ENCODE assay signal across 13 cellular contexts in the genomic region with DNA sequence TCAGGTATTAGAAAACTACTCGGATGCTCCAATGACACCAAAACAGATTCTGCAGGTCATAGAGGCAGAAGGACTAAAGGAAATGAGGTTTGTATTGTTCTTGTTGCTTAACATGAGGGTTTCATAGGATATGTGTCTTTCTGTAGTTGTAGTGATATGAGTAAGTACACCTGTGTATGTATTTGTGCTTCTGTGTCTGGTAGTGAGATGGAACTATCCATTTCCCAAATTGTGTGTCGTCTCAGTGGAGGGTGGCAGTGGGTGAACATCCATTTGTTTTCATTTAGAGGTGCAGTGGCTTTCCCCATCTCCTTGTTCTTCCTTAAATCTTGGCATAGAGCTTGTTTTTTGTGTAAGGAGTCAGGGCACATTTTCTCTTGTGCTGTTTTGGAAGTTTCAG. TPM values are rescaled to one million over a fixed set of nuclear protein-coding genes. Genes with fewer than 3 reads are reported as not detected.
A peak's percentile ranks its signal among the peaks of the same experiment; 100 is the strongest.
DNase-seq lines count a peak whose midpoint lies in the region; ATAC-seq and TF ChIP-seq lines count a peak whose summit lies in the region.
"Had no signal": no experiment of that assay in that cellular context is flagged by ENCODE, and none has a peak within 500 bp of the region (broad histone marks: within the 10 kb centered on the region; RNA-seq: fewer than 3 reads in every experiment).

No MANE protein-coding gene starts in this region.

- DNase-seq in CD8-positive, alpha-beta memory T cell: no peak
- DNase-seq in dorsolateral prefrontal cortex: no peak
- no peak for DNase-seq in substantia nigra (lab: John Stamatoyannopoulos, UW)
- DNase-seq in GM23248: no peak
- no peak for DNase-seq in HPDE6-E6E7 (ENCODE audit: extremely low spot score)
- no peak for DNase-seq in midbrain (lab: John Stamatoyannopoulos, UW)
- DNase-seq: NCI-H2227 treated with DMSO at 0.1 percent for 48 hours; stimulated activated CD4-positive, alpha-beta T cell treated with anti-CD3 and anti-CD28 coated beads, Interleukin-4, amount 100 ng/mL, for 24 hours had no signal

- H3K4me2 ChIP-seq in GM23248 (ENCODE audit: unreplicated experiment): no peak overlapping the region
- H3K4me2 ChIP-seq: KMS-11 had no signal

- peaks cover 64 to 82% (median 76%) of the 10 kb centered on the region in 3 donors for H3K4me1 Mint-ChIP-seq in CD8-positive, alpha-beta memory T cell

- no peaks in the 10 kb centered on the region for H3K9me3 Mint-ChIP-seq in CD8-positive, alpha-beta memory T cell

- peak overlapping the region in 7 of 8 donors; percentile 37 to 95 (median 68) for H3K27ac Mint-ChIP-seq in CD8-positive, alpha-beta memory T cell

- no peaks in the 10 kb centered on the region for H3K9me2 ChIP-seq in GM23248 (ENCODE audit: insufficient read depth)

- H3K4me3 ChIP-seq in CD8-positive, alpha-beta memory T cell (ENCODE audit: low read length): no peak overlapping the region
- H3K4me3 ChIP-seq in dorsolateral prefrontal cortex (no peak overlapping the region), GM23248 (no peak overlapping the region)
- H3K4me3 ChIP-seq: gastroesophageal sphincter, suprapubic skin had no signal

- H3K27me3 ChIP-seq in CD8-positive, alpha-beta memory T cell (ENCODE audit: insufficient read depth, low read length, poor library complexity, severe bottlenecking): no peaks in the 10 kb centered on the region
- H3K27me3 ChIP-seq in dorsolateral prefrontal cortex: no peaks in the 10 kb centered on the region
- H3K27me3 ChIP-seq in GM23248 (replicated peaks; ENCODE audit: insufficient read depth): no peaks in the 10 kb centered on the region
- H3K27me3 ChIP-seq: gastroesophageal sphincter, suprapubic skin had no signal

- 98 to 100% methylated on average over 2 of the region's 2 CpGs for WGBS in GM23248 (ENCODE audit: low coverage in 1 of 2, low lambda C conversion rate in 2 of 2, missing lambda C conversion rate in 2 of 2), 2 experiments

- no peaks in the 10 kb centered on the region for H3K27me3 Mint-ChIP-seq in CD8-positive, alpha-beta memory T cell

- H3K36me3 Mint-ChIP-seq in CD8-positive, alpha-beta memory T cell: peaks cover 0 to 39% (median 7%) of the 10 kb centered on the region in 3 donors

- H4K20me1 ChIP-seq in GM23248 (ENCODE audit: insufficient read depth): peaks cover 40% of the 10 kb centered on the region; the same call in 1 of the 2 replicates

- no peak overlapping the region for H3K9ac ChIP-seq in GM23248
- H3K9ac ChIP-seq: KMS-11 had no signal

- no peak overlapping the region for H2AFZ ChIP-seq in GM23248

- H3K4me1 ChIP-seq in CD8-positive, alpha-beta memory T cell (ENCODE audit: insufficient read depth, low read length): peaks cover 69% of the 10 kb centered on the region
- peaks cover 23% of the 10 kb centered on the region for H3K4me1 ChIP-seq in GM23248 (ENCODE audit: insufficient read depth)

- ATAC-seq in GM18873 (IDR thresholded peaks at IDR 0.05; ENCODE audit: low FRiP score, unreplicated experiment) (peak; percentile 64), HG03521 (IDR thresholded peaks at IDR 0.05; ENCODE audit: unreplicated experiment) (peak; percentile 43)
- ATAC-seq: gastroesophageal sphincter had no signal

- H3K79me2 ChIP-seq in GM23248 (ENCODE audit: insufficient read depth): peaks cover 100% of the 10 kb centered on the region

- POLR2A ChIA-PET in CD8-positive, alpha-beta memory T cell (lab: Charles Lee): interaction anchor here (0.6 kb wide), 1 partner anchor 9 kb away, joined by 5 read pairs; no protein-coding TSS in a partner anchor

- H3F3A ChIP-seq in GM23248 (ENCODE audit: insufficient read depth): peaks cover 27% of the 10 kb centered on the region

- intact Hi-C loops in dorsolateral prefrontal cortex (cut with DNase I): loop anchor here in 1 of 2 donors (10.0 kb wide), 1 partner anchor 1318 kb away; a partner anchor contains a TSS

- H3K4me3 Mint-ChIP-seq in CD8-positive, alpha-beta memory T cell: peak overlapping the region in 3 of 7 donors; percentile 5 to 14 (median 7)

- TF ChIP-seq CTCF in dorsolateral prefrontal cortex (IDR thresholded peaks at IDR 0.05 in 54 of 56, conservative IDR thresholded peaks at IDR 0.05 in 2 of 56; ENCODE audit: low read depth in 1 of 56, partially characterized antibody in 56 of 56): no peak

- peaks cover 4% of the 10 kb centered on the region for H3K36me3 ChIP-seq in CD8-positive, alpha-beta memory T cell (ENCODE audit: insufficient read depth, low read length)
- H3K36me3 ChIP-seq in GM23248 (ENCODE audit: low read depth): peaks cover 10% of the 10 kb centered on the region

- in situ Hi-C loops in GM23248 (cut with MboI): no loop called here

- H3K9me3 ChIP-seq in CD8-positive, alpha-beta memory T cell (ENCODE audit: low read length): no peaks in the 10 kb centered on the region
- no peaks in the 10 kb centered on the region for H3K9me3 ChIP-seq in GM23248 (ENCODE audit: low read depth)
- H3K9me3 ChIP-seq: gastroesophageal sphincter, suprapubic skin had no signal

- no peak overlapping the region for H3K27ac ChIP-seq in CD8-positive, alpha-beta memory T cell (ENCODE audit: low read depth, low read length)
- peak overlapping the region in 32 of 59 donors; percentile 5 to 78 (median 43) for H3K27ac ChIP-seq in dorsolateral prefrontal cortex
- no peak overlapping the region for H3K27ac ChIP-seq in substantia nigra (ENCODE audit: low read depth, low read length, poor library complexity, severe bottlenecking)
- H3K27ac ChIP-seq in GM23248: no peak overlapping the region
- H3K27ac ChIP-seq: KMS-11, suprapubic skin had no signal

- CTCF ChIA-PET in CD8-positive, alpha-beta memory T cell (lab: Charles Lee): no interaction called here

RNA-seq across cellular contexts. Expression of a gene that starts 8.2 kb away (rescaled TPM):
- 100 to 1,000 TPM; 131 to 133 TPM for total RNA-seq in CD8-positive, alpha-beta memory T cell
- polyA plus RNA-seq in CD8-positive, alpha-beta memory T cell: 19.8 TPM
- 10 to 100 TPM; 50.9 to 97.5 (median 69.8) TPM for total RNA-seq in dorsolateral prefrontal cortex
- total RNA-seq in GM23248 (2014; rRNA removed; shearing (Covaris generic)): 38.8 and 39.9 TPM in 2 replicates
- 13.8 and 18.7 TPM in 2 replicates for polyA plus RNA-seq in GM23248 (2016; fragmentation: Nextera tagmentation; extraction: Ambion mirVana)

Comparison
In these comparisons a context has a peak if more than half of its experiments do, and no peak if none do; other contexts are left out.
1. H3K27ac ChIP-seq: peak in dorsolateral prefrontal cortex (32 of 59); none in CD8-positive, alpha-beta memory T cell (single experiment), substantia nigra (single experiment) and GM23248 (single experiment).